ENCODE assay signal across 27 cellular contexts in the genomic region with DNA sequence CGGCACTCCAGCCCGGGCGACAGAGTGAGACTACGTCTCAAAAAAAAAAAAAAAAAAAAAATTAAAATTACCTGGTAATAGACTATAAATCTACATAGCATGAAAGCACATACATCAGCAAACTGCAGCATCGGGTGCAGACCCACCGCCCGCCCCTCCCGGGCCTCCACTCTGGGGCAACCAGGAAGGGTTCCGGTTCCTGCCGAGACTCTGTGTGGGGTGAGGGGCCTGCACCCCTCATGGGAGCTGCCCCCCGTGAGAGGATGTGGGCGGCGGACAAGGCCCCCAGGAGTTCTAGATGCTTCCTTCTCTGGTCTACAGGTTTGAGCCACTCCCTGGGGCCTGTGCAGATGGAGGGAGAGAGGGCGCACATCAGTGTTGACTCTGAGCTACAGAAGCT. TPM values are rescaled to one million over a fixed set of nuclear protein-coding genes. Genes with fewer than 3 reads are reported as not detected.
A peak's percentile ranks its signal among the peaks of the same experiment; 100 is the strongest.
DNase-seq lines count a peak whose midpoint lies in the region; ATAC-seq, FAIRE-seq and TF ChIP-seq lines count a peak whose summit lies in the region.
"Had no signal": no experiment of that assay in that cellular context is flagged by ENCODE, and none has a peak within 500 bp of the region (broad histone marks: within the 10 kb centered on the region; RNA-seq: fewer than 3 reads in every experiment).

No MANE protein-coding gene starts in this region.

- peak overlapping the region; percentile 83 for H3K27ac ChIP-seq in KMS-11
- H3K27ac ChIP-seq in RWPE1 = peak overlapping the region; percentile 68; the same call in 1 of the 2 replicates
- H3K27ac ChIP-seq in neural progenitor cell = peak overlapping the region; percentile 20
- H3K27ac ChIP-seq: SJSA1 had no signal

- H3K27me3 ChIP-seq in KMS-11 (ENCODE audit: insufficient read depth, low read depth) = no peaks in the 10 kb centered on the region
- H3K27me3 ChIP-seq in neural progenitor cell = no peaks in the 10 kb centered on the region
- H3K27me3 ChIP-seq: BE2C, SJSA1 had no signal

- no peaks in the 10 kb centered on the region for H3K4me1 Mint-ChIP-seq in neural progenitor cell
- peaks cover 2% of the 10 kb centered on the region for H3K4me1 Mint-ChIP-seq in activated CD4-positive, alpha-beta memory T cell treated with anti-CD3 and anti-CD28 coated beads for 36 hours (ENCODE audit: low read depth)
- H3K4me1 Mint-ChIP-seq: CD4-positive, CD25-positive, alpha-beta regulatory T cell had no signal

- FAIRE-seq in frontal cortex (lab: Jason Lieb, UNC) = no peak
- FAIRE-seq: G401.6, GM12891, H1 had no signal

- no peak overlapping the region for H3K27ac Mint-ChIP-seq in neural progenitor cell
- H3K27ac Mint-ChIP-seq in activated CD4-positive, alpha-beta memory T cell treated with anti-CD3 and anti-CD28 coated beads for 36 hours = no peak overlapping the region
- H3K27ac Mint-ChIP-seq: CD4-positive, CD25-positive, alpha-beta regulatory T cell had no signal

- no peaks in the 10 kb centered on the region for H3K9me3 ChIP-seq in neural progenitor cell (ENCODE audit: low read depth)
- H3K9me3 ChIP-seq: BE2C, SJSA1 had no signal

- no peak for ATAC-seq in left lobe of liver
- ATAC-seq in esophagus mucosa = no peak
- ATAC-seq: PC-3 had no signal

- peaks cover 10% of the 10 kb centered on the region for H3F3A ChIP-seq in neural progenitor cell (ENCODE audit: low read depth)

- H3K4me1 ChIP-seq in KMS-11 (ENCODE audit: low read depth, poor library complexity, severe bottlenecking) (peaks cover 49% of the 10 kb centered on the region), neural progenitor cell (no peaks in the 10 kb centered on the region)
- H3K4me1 ChIP-seq: BE2C, SJSA1 had no signal

- H3K4me3 ChIP-seq in KMS-11 (IDR thresholded peaks at IDR 0.05; ENCODE audit: insufficient read depth, low read depth, low read length) = no peak overlapping the region
- H3K4me3 ChIP-seq in neural progenitor cell = no peak overlapping the region
- H3K4me3 ChIP-seq: SJSA1 had no signal

- peaks cover 4% of the 10 kb centered on the region for H3K36me3 Mint-ChIP-seq in neural progenitor cell
- peaks cover 5% of the 10 kb centered on the region for H3K36me3 Mint-ChIP-seq in activated CD4-positive, alpha-beta memory T cell treated with anti-CD3 and anti-CD28 coated beads for 36 hours
- H3K36me3 Mint-ChIP-seq: CD4-positive, CD25-positive, alpha-beta regulatory T cell had no signal

- TF ChIP-seq CTCF in KMS-11 (conservative IDR thresholded peaks at IDR 0.05; ENCODE audit: low read depth, low read length) (no peak), RWPE1 (conservative IDR thresholded peaks at IDR 0.05; ENCODE audit: low read depth) (no peak), neural progenitor cell (IDR thresholded peaks at IDR 0.05) (no peak)

- no peak overlapping the region for H3K4me3 Mint-ChIP-seq in neural progenitor cell
- no peak overlapping the region for H3K4me3 Mint-ChIP-seq in activated CD4-positive, alpha-beta memory T cell treated with anti-CD3 and anti-CD28 coated beads for 36 hours

- no peak overlapping the region for H2AFZ ChIP-seq in KMS-11 (ENCODE audit: low read depth)
- H2AFZ ChIP-seq in neural progenitor cell (replicated peaks) = no peak overlapping the region

- POLR2A ChIA-PET in RWPE1 (lab: Yijun Ruan, JAX; ENCODE audit: low non-redundant PET) = no interaction called here
- POLR2A ChIA-PET in activated CD4-positive, alpha-beta memory T cell treated with anti-CD3 and anti-CD28 coated beads for 36 hours (lab: Charles Lee) = interaction anchor here (1.1 kb wide), 1 partner anchor 31 kb away, joined by 3 read pairs; a partner anchor contains a TSS

- H4K20me1 ChIP-seq in KMS-11 (ENCODE audit: insufficient read depth) (no peaks in the 10 kb centered on the region), neural progenitor cell (ENCODE audit: low read depth) (peaks cover 8% of the 10 kb centered on the region)

- peaks cover 4% of the 10 kb centered on the region for H3K27me3 Mint-ChIP-seq in neural progenitor cell (ENCODE audit: insufficient read depth, low read depth)
- H3K27me3 Mint-ChIP-seq in activated CD4-positive, alpha-beta memory T cell treated with anti-CD3 and anti-CD28 coated beads for 36 hours = no peaks in the 10 kb centered on the region
- H3K27me3 Mint-ChIP-seq: CD4-positive, CD25-positive, alpha-beta regulatory T cell had no signal

- H3K4me2 ChIP-seq in KMS-11 (peak overlapping the region; percentile 58; the same call in 1 of the 2 replicates), neural progenitor cell (no peak overlapping the region)

- DNase-seq in D341Med (ENCODE audit: low spot score) = peak; percentile 31
- no peak for DNase-seq in RWPE1 (ENCODE audit: low spot score)
- DNase-seq in neural progenitor cell (ENCODE audit: low spot score) = no peak
- no peak for DNase-seq in left lobe of liver (ENCODE audit: low spot score)
- DNase-seq in frontal cortex (ENCODE audit: low spot score in 2 of 2) = no peak
- no peak for DNase-seq in activated CD4-positive, alpha-beta memory T cell treated with anti-CD3 and anti-CD28 coated beads for 36 hours
- DNase-seq: BE2C; CD4-positive, CD25-positive, alpha-beta regulatory T cell; DMS53; IMR-90; NCI-H1092 treated with DMSO at 0.1 percent for 48 hours; NCI-H1436; NCI-H187; NCI-H2081 treated with DMSO at 0.1 percent for 48 hours; NCI-H2171; NCI-H226; NCI-H510A; NCI-H69; PC-3; Right ventricle myocardium superior had no signal

- no peaks in the 10 kb centered on the region for H3K9me3 Mint-ChIP-seq in neural progenitor cell
- no peaks in the 10 kb centered on the region for H3K9me3 Mint-ChIP-seq in activated CD4-positive, alpha-beta memory T cell treated with anti-CD3 and anti-CD28 coated beads for 36 hours
- H3K9me3 Mint-ChIP-seq: CD4-positive, CD25-positive, alpha-beta regulatory T cell had no signal

- H3K79me2 ChIP-seq in KMS-11 (ENCODE audit: insufficient read depth, low read depth) (no peaks in the 10 kb centered on the region), neural progenitor cell (ENCODE audit: low read depth) (no peaks in the 10 kb centered on the region)

- CTCF ChIA-PET in RWPE1 (lab: Yijun Ruan, JAX) = interaction anchor here (1.5 kb wide), 1 partner anchor 106 kb away, joined by 4 read pairs; no protein-coding TSS in a partner anchor
- CTCF ChIA-PET in activated CD4-positive, alpha-beta memory T cell treated with anti-CD3 and anti-CD28 coated beads for 36 hours (lab: Charles Lee) = no interaction called here

- H3K9ac ChIP-seq in KMS-11 (0 out of 2 replicates have a peak overlapping the region, but pooled peaks have one; percentile 4), neural progenitor cell (no peak overlapping the region)

- intact Hi-C loops in activated CD4-positive, alpha-beta memory T cell treated with anti-CD3 and anti-CD28 coated beads for 36 hours (cut with micrococcal nuclease) = no loop called here

- H3K36me3 ChIP-seq in KMS-11 (ENCODE audit: insufficient read depth) (no peaks in the 10 kb centered on the region), neural progenitor cell (peaks cover 2% of the 10 kb centered on the region)
- H3K36me3 ChIP-seq: BE2C, SJSA1 had no signal

RNA-seq across cellular contexts. Expression of a gene that starts 9.1 kb away (rescaled TPM):
- total RNA-seq in neural progenitor cell (ENCODE audit: low replicate concordance) (0.97 and 6.6 TPM in 2 replicates), left lobe of liver (0.68 TPM), frontal cortex (not detected), esophagus mucosa (0.16 TPM)
- total RNA-seq in activated CD4-positive, alpha-beta memory T cell treated with anti-CD3 and anti-CD28 coated beads for 36 hours = under 1 TPM; 0.21 to 0.39 TPM
- total RNA-seq: CD4-positive, CD25-positive, alpha-beta regulatory T cell; IMR-90; Right ventricle myocardium superior; RPMI7951; SJSA1 had no signal

RNA-seq across cellular contexts. Expression of a gene that starts 19.2 kb away (rescaled TPM):
- total RNA-seq in neural progenitor cell (ENCODE audit: low replicate concordance) (not detected in 2 replicates), left lobe of liver (0.81 TPM), frontal cortex (not detected), esophagus mucosa (not detected)
- total RNA-seq in activated CD4-positive, alpha-beta memory T cell treated with anti-CD3 and anti-CD28 coated beads for 36 hours = not detected
- total RNA-seq: CD4-positive, CD25-positive, alpha-beta regulatory T cell; IMR-90; PC-3; Right ventricle myocardium superior; RPMI7951; SJSA1 had no signal

RNA-seq across cellular contexts. Expression of a gene that starts 21.5 kb away (rescaled TPM):
- not detected in 2 replicates for total RNA-seq in neural progenitor cell (ENCODE audit: low replicate concordance)
- total RNA-seq in left lobe of liver = 64.8 TPM
- total RNA-seq in frontal cortex = not detected
- not detected for total RNA-seq in activated CD4-positive, alpha-beta memory T cell treated with anti-CD3 and anti-CD28 coated beads for 36 hours
- not detected for total RNA-seq in esophagus mucosa
- total RNA-seq: CD4-positive, CD25-positive, alpha-beta regulatory T cell; H1; IMR-90; PC-3; Right ventricle myocardium superior; RPMI7951; SJSA1 had no signal

RNA-seq across cellular contexts. Expression of a gene that starts 30.5 kb away (rescaled TPM):
- total RNA-seq in neural progenitor cell (ENCODE audit: low replicate concordance) (4.3 and 18.4 TPM in 2 replicates), left lobe of liver (38.5 TPM), frontal cortex (0.82 TPM), esophagus mucosa (19.5 TPM)
- total RNA-seq in activated CD4-positive, alpha-beta memory T cell treated with anti-CD3 and anti-CD28 coated beads for 36 hours = 10 to 100 TPM; 79.9 to 80.7 TPM

RNA-seq across cellular contexts. Expression of a gene that starts 48.8 kb away (rescaled TPM):
- total RNA-seq in neural progenitor cell (ENCODE audit: low replicate concordance) (38.4 and 66.4 TPM in 2 replicates), left lobe of liver (14.8 TPM), frontal cortex (60.3 TPM), esophagus mucosa (23.8 TPM)
- 10 to 100 TPM; 41.5 to 50.5 TPM for total RNA-seq in activated CD4-positive, alpha-beta memory T cell treated with anti-CD3 and anti-CD28 coated beads for 36 hours

Comparison
In these comparisons a context has a peak if more than half of its experiments do, and no peak if none do; other contexts are left out.
1. H3K27ac ChIP-seq: peak in every context shown above with its lines; median percentile 83 in KMS-11; 68 in RWPE1; 20 in neural progenitor cell.
2. RNA of a gene that starts 21.5 kb away (total RNA-seq): 64.8 TPM in left lobe of liver (single experiment); not detected in neural progenitor cell, not detected in frontal cortex (single experiment), not detected in activated CD4-positive, alpha-beta memory T cell treated with anti-CD3 and anti-CD28 coated beads for 36 hours and not detected in esophagus mucosa (single experiment); every median in the first group is over 10 times any median in the second.